ENCODE assay signal across 25 cellular contexts in the genomic region with DNA sequence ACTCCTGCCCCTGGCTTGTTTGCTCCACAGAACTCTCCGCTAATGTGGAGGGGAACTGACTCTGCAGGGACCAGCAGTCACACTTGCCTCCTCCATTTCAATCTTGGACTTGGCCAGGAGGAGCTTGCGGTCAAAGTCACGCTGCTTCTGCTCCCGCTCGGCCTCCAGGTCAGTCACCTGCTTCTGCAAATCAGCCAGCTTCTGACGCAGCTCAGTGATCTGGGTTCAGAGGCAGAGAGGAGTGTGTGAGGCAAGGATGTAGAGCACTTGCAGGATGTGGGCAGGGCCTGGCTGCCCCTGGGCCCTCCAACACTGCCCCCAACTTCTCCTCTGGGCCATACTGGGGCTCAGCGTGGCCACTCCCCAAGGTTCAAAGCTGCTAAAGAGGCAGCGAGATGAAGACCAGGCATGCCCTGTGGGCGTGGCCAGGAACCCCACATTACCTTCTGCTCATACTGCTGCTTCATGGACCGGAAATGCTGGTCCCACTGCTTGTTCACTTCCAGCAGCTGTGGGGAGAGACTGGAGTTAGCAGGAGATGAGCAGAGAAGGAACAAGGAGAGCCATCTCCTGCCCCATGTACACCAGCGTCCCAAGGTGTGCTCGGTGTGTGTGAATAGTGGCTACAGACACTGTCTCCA. TPM values are rescaled to one million over a fixed set of nuclear protein-coding genes. Genes with fewer than 3 reads are reported as not detected.
DNase-seq lines count a peak whose midpoint lies in the region; ATAC-seq, FAIRE-seq and TF ChIP-seq lines count a peak whose summit lies in the region.
"Had no signal": no experiment of that assay in that cellular context is flagged by ENCODE, and none has a peak within 500 bp of the region (broad histone marks: within the 10 kb centered on the region; RNA-seq: fewer than 3 reads in every experiment).

No MANE protein-coding gene starts in this region.

- peak overlapping the region; percentile 33 for H3K27ac Mint-ChIP-seq in activated T-cell treated with anti-CD3 and anti-CD28 coated beads, Interleukin-2, amount 50 U/mL, for 24 hours
- peak overlapping the region; percentile 92 for H3K27ac Mint-ChIP-seq in stimulated activated naive B cell treated with anti-CD40 and anti-IgM and Interleukin-4, amounts not matched to agents 10 μg/mL and 1 μg/mL and 100 μg/mL, for 72 hours
- H3K27ac Mint-ChIP-seq: activated CD4-positive, alpha-beta memory T cell treated with anti-CD3 and anti-CD28 coated beads for 36 hours; CD4-positive, alpha-beta T cell had no signal

- no peak for ATAC-seq in activated T-cell treated with anti-CD3 and anti-CD28 coated beads, Interleukin-2, amount 50 U/mL, for 4 hours
- ATAC-seq in right lobe of liver, result peak; percentile 55 to 75 (median 72)
- ATAC-seq in stimulated activated naive B cell treated with anti-CD40 and anti-IgM and Interleukin-4, amounts not matched to agents 10 μg/mL and 1 μg/mL and 100 μg/mL, for 72 hours (replicated peaks), result no peak
- ATAC-seq: effector memory CD8-positive, alpha-beta T cell; K562; naive thymus-derived CD4-positive, alpha-beta T cell; sciatic nerve had no signal

- H3K9me3 ChIP-seq in right lobe of liver, result no peaks in the 10 kb centered on the region
- H3K9me3 ChIP-seq: adrenal gland, MG63 had no signal

- peaks cover 0 to 54% (median 31%) of the 10 kb centered on the region in 4 donors for H3K4me1 ChIP-seq in right lobe of liver

- 58% methylated on average over 9 of the region's 12 CpGs for WGBS in right lobe of liver (ENCODE audit: insufficient coverage, low coverage, low lambda C conversion rate, missing lambda C conversion rate)

- intact Hi-C loops in right lobe of liver (cut with DNase I), result loop anchor here in 1 of 2 donors (5.0 kb wide), 1 partner anchor 35 kb away; no protein-coding TSS in a partner anchor
- intact Hi-C loops in posterior vena cava (cut with DNase I), result no loop called here

- H3K36me3 ChIP-seq in bronchial epithelial cell (ENCODE audit: control insufficient read depth, insufficient read depth, low read length), result peaks cover 20% of the 10 kb centered on the region
- H3K36me3 ChIP-seq in right lobe of liver, result peaks cover 0 to 60% (median 4%) of the 10 kb centered on the region in 4 donors

- H3K27me3 ChIP-seq in bronchial epithelial cell (ENCODE audit: control insufficient read depth, insufficient read depth, low read length) (no peaks in the 10 kb centered on the region), right lobe of liver (no peaks in the 10 kb centered on the region)
- H3K27me3 ChIP-seq: adrenal gland, MG63 had no signal

- no peak for TF ChIP-seq CTCF in bronchial epithelial cell (IDR thresholded peaks at IDR 0.05; ENCODE audit: insufficient read depth, low read length, severe bottlenecking)
- no peak for TF ChIP-seq CTCF in right lobe of liver (IDR thresholded peaks at IDR 0.05)

- no peaks in the 10 kb centered on the region for H3K27me3 Mint-ChIP-seq in activated T-cell treated with anti-CD3 and anti-CD28 coated beads, Interleukin-2, amount 50 U/mL, for 24 hours
- no peaks in the 10 kb centered on the region for H3K27me3 Mint-ChIP-seq in activated T-cell treated with anti-CD3 and anti-CD28 coated beads, Interleukin-2, amount 50 U/mL, for 4 hours (ENCODE audit: low read depth)
- H3K27me3 Mint-ChIP-seq in stimulated activated naive B cell treated with anti-CD40 and anti-IgM and Interleukin-4, amounts not matched to agents 10 μg/mL and 1 μg/mL and 100 μg/mL, for 72 hours, result no peaks in the 10 kb centered on the region
- H3K27me3 Mint-ChIP-seq: activated CD4-positive, alpha-beta memory T cell treated with anti-CD3 and anti-CD28 coated beads for 36 hours; CD4-positive, alpha-beta T cell; effector memory CD8-positive, alpha-beta T cell; naive thymus-derived CD4-positive, alpha-beta T cell had no signal

- peaks cover 13% of the 10 kb centered on the region for H3K4me1 Mint-ChIP-seq in activated T-cell treated with anti-CD3 and anti-CD28 coated beads, Interleukin-2, amount 50 U/mL, for 24 hours (ENCODE audit: low read depth)
- peaks cover 4% of the 10 kb centered on the region for H3K4me1 Mint-ChIP-seq in activated T-cell treated with anti-CD3 and anti-CD28 coated beads, Interleukin-2, amount 50 U/mL, for 4 hours (ENCODE audit: low read depth)
- H3K4me1 Mint-ChIP-seq in stimulated activated naive B cell treated with anti-CD40 and anti-IgM and Interleukin-4, amounts not matched to agents 10 μg/mL and 1 μg/mL and 100 μg/mL, for 72 hours, result peaks cover 14 to 37% of the 10 kb centered on the region in 2 donors

- peak; percentile 93 for FAIRE-seq in bronchial epithelial cell (lab: Jason Lieb, UNC)
- FAIRE-seq: colon, K562 had no signal

- no peak overlapping the region for H3K4me3 Mint-ChIP-seq in activated T-cell treated with anti-CD3 and anti-CD28 coated beads, Interleukin-2, amount 50 U/mL, for 24 hours
- H3K4me3 Mint-ChIP-seq in activated T-cell treated with anti-CD3 and anti-CD28 coated beads, Interleukin-2, amount 50 U/mL, for 4 hours, result no peak overlapping the region
- no peak overlapping the region for H3K4me3 Mint-ChIP-seq in stimulated activated naive B cell treated with anti-CD40 and anti-IgM and Interleukin-4, amounts not matched to agents 10 μg/mL and 1 μg/mL and 100 μg/mL, for 72 hours
- H3K4me3 Mint-ChIP-seq: activated CD4-positive, alpha-beta memory T cell treated with anti-CD3 and anti-CD28 coated beads for 36 hours; CD4-positive, alpha-beta T cell; effector memory CD8-positive, alpha-beta T cell; naive thymus-derived CD4-positive, alpha-beta T cell had no signal

- no peak for DNase-seq in activated T-cell treated with anti-CD3 and anti-CD28 coated beads, Interleukin-2, amount 50 U/mL, for 24 hours
- no peak for DNase-seq in activated T-cell treated with anti-CD3 and anti-CD28 coated beads, Interleukin-2, amount 50 U/mL, for 4 hours
- no peak for DNase-seq in bronchial epithelial cell (ENCODE audit: low read depth)
- peak; percentile 81 to 94 (median 92) for DNase-seq in right lobe of liver
- no peak for DNase-seq in stimulated activated naive B cell treated with anti-CD40 and anti-IgM and Interleukin-4, amounts not matched to agents 10 μg/mL and 1 μg/mL and 100 μg/mL, for 72 hours
- DNase-seq in stimulated activated CD4-positive, alpha-beta T cell treated with anti-CD3 and anti-CD28 coated beads, Interleukin-4, amount 100 ng/mL, for 4 hours, result no peak
- no peak for DNase-seq in HUDEP-2 (lab: John Stamatoyannopoulos, UW; ENCODE audit: unreplicated experiment in 76 of 76)
- no peak for DNase-seq in posterior vena cava (ENCODE audit: low spot score)
- DNase-seq: 8988T; activated CD4-positive, alpha-beta memory T cell treated with anti-CD3 and anti-CD28 coated beads for 36 hours; activated CD4-positive, CD25-positive, alpha-beta regulatory T cell; activated gamma-delta T cell; adrenal gland; CD4-positive, alpha-beta T cell; DMS 273 treated with DMSO at 0.1 percent for 48 hours; effector memory CD8-positive, alpha-beta T cell; MG63; naive thymus-derived CD4-positive, alpha-beta T cell; NCI-H2081 treated with DMSO at 0.1 percent for 48 hours; NCI-H82; stimulated activated CD4-positive, alpha-beta T cell treated with anti-CD3 and anti-CD28 coated beads, Interleukin-15, amount 100 ng/mL, for 24 hours; T1000 had no signal

- H3K27ac ChIP-seq in right lobe of liver, result peak overlapping the region; percentile 6 to 86 (median 68)
- H3K27ac ChIP-seq: adrenal gland had no signal

- H3K36me3 Mint-ChIP-seq in activated T-cell treated with anti-CD3 and anti-CD28 coated beads, Interleukin-2, amount 50 U/mL, for 24 hours (ENCODE audit: low read depth), result peaks cover 97% of the 10 kb centered on the region
- peaks cover 44% of the 10 kb centered on the region for H3K36me3 Mint-ChIP-seq in activated T-cell treated with anti-CD3 and anti-CD28 coated beads, Interleukin-2, amount 50 U/mL, for 4 hours (ENCODE audit: insufficient read depth)
- peaks cover 54 to 77% of the 10 kb centered on the region in 2 donors for H3K36me3 Mint-ChIP-seq in stimulated activated naive B cell treated with anti-CD40 and anti-IgM and Interleukin-4, amounts not matched to agents 10 μg/mL and 1 μg/mL and 100 μg/mL, for 72 hours

- H3K4me3 ChIP-seq in bronchial epithelial cell (ENCODE audit: low read depth, low read length), result no peak overlapping the region
- no peak overlapping the region for H3K4me3 ChIP-seq in right lobe of liver
- H3K4me3 ChIP-seq: adrenal gland, K562, MG63 had no signal

- TF ChIP-seq POLR2A in right lobe of liver (IDR thresholded peaks at IDR 0.05), result no peak

- no peaks in the 10 kb centered on the region for H3K9me3 Mint-ChIP-seq in activated T-cell treated with anti-CD3 and anti-CD28 coated beads, Interleukin-2, amount 50 U/mL, for 24 hours
- H3K9me3 Mint-ChIP-seq in activated T-cell treated with anti-CD3 and anti-CD28 coated beads, Interleukin-2, amount 50 U/mL, for 4 hours, result no peaks in the 10 kb centered on the region
- H3K9me3 Mint-ChIP-seq in stimulated activated naive B cell treated with anti-CD40 and anti-IgM and Interleukin-4, amounts not matched to agents 10 μg/mL and 1 μg/mL and 100 μg/mL, for 72 hours, result no peaks in the 10 kb centered on the region
- H3K9me3 Mint-ChIP-seq: activated CD4-positive, alpha-beta memory T cell treated with anti-CD3 and anti-CD28 coated beads for 36 hours; CD4-positive, alpha-beta T cell; effector memory CD8-positive, alpha-beta T cell; naive thymus-derived CD4-positive, alpha-beta T cell had no signal

RNA-seq across cellular contexts. Expression of a gene that starts 22.2 kb away (rescaled TPM):
- total RNA-seq in activated T-cell treated with anti-CD3 and anti-CD28 coated beads, Interleukin-2, amount 50 U/mL, for 4 hours, result 1 to 10 TPM in 2 of 3 donors, under 1 TPM in 1; 0.47 to 1.1 (median 1.0) TPM
- 79.0 and 182 TPM in 2 replicates for total RNA-seq in bronchial epithelial cell
- total RNA-seq in right lobe of liver, result 100 to 1,000 TPM; 192 to 869 (median 343) TPM
- 1,000 to 10,000 TPM in 1 of 2 donors, 100 to 1,000 TPM in 1; 993 to 1,026 TPM for total RNA-seq in posterior vena cava
- total RNA-seq: activated CD4-positive, alpha-beta memory T cell treated with anti-CD3 and anti-CD28 coated beads for 36 hours had no signal

RNA-seq across cellular contexts. Expression of a gene that starts 38.3 kb away (rescaled TPM):
- total RNA-seq in activated T-cell treated with anti-CD3 and anti-CD28 coated beads, Interleukin-2, amount 50 U/mL, for 4 hours, result 100 to 1,000 TPM; 199 to 329 (median 211) TPM
- total RNA-seq in bronchial epithelial cell, result 65.6 and 75.3 TPM in 2 replicates
- 100 to 1,000 TPM in 1 of 6 experiments, 10 to 100 TPM in 5; 70.1 to 155 (median 79.1) TPM for total RNA-seq in right lobe of liver
- 10 to 100 TPM; 56.7 to 77.5 TPM for total RNA-seq in posterior vena cava

Comparison
In these comparisons a context has a peak if more than half of its experiments do, and no peak if none do; other contexts are left out.
1. DNase-seq: peak in right lobe of liver (3 of 3); none in activated T-cell treated with anti-CD3 and anti-CD28 coated beads, Interleukin-2, amount 50 U/mL, for 24 hours (single experiment), activated T-cell treated with anti-CD3 and anti-CD28 coated beads, Interleukin-2, amount 50 U/mL, for 4 hours (single experiment), bronchial epithelial cell (single experiment), stimulated activated naive B cell treated with anti-CD40 and anti-IgM and Interleukin-4, amounts not matched to agents 10 μg/mL and 1 μg/mL and 100 μg/mL, for 72 hours (single experiment), stimulated activated CD4-positive, alpha-beta T cell treated with anti-CD3 and anti-CD28 coated beads, Interleukin-4, amount 100 ng/mL, for 4 hours (0 of 2), HUDEP-2 (0 of 76) and posterior vena cava (single experiment).
2. ATAC-seq: peak in right lobe of liver (4 of 4); none in activated T-cell treated with anti-CD3 and anti-CD28 coated beads, Interleukin-2, amount 50 U/mL, for 4 hours (0 of 2) and stimulated activated naive B cell treated with anti-CD40 and anti-IgM and Interleukin-4, amounts not matched to agents 10 μg/mL and 1 μg/mL and 100 μg/mL, for 72 hours (0 of 2).
3. RNA of a gene that starts 22.2 kb away (total RNA-seq): 993 to 1,026 TPM in posterior vena cava, 192 to 869 TPM in right lobe of liver and 79.0 to 182 TPM in bronchial epithelial cell; 0.47 to 1.1 TPM in activated T-cell treated with anti-CD3 and anti-CD28 coated beads, Interleukin-2, amount 50 U/mL, for 4 hours; every median in the first group is over 10 times any median in the second.